ENCODE assay signal across 1 cellular context in genomic region chr19:41398603-41399002, GRCh38.
TF ChIP-seq lines count a peak whose summit lies in the region.

No MANE protein-coding gene starts in this region.

TF ChIP-seq in IMR-90, 13 proteins besides CTCF, POLR2A, EP300 and RAD21:
- TF ChIP-seq RFX5 (IDR thresholded peaks at IDR 0.05; ENCODE audit: low read depth, low read length) (no peak), CEBPB (IDR thresholded peaks at IDR 0.05; ENCODE audit: low read depth, low read length) (no peak), MAZ (IDR thresholded peaks at IDR 0.05; ENCODE audit: borderline replicate concordance, low read depth, low read length) (no peak), BHLHE40 (IDR thresholded peaks at IDR 0.05; ENCODE audit: low read depth, low read length) (no peak), NFE2L2 (IDR thresholded peaks at IDR 0.05; ENCODE audit: low read depth, low read length) (no peak), CHD1 (IDR thresholded peaks at IDR 0.05; ENCODE audit: low read depth, low read length) (no peak)
